ENCODE assay signal across 30 cellular contexts in genomic region chr5:110038297-110038997, GRCh38.
DNase-seq lines count a peak whose midpoint lies in the region; ATAC-seq and TF ChIP-seq lines count a peak whose summit lies in the region.
"Had no signal": no experiment of that assay in that cellular context is flagged by ENCODE, and none has a peak within 500 bp of the region (broad histone marks: within the 10 kb centered on the region; RNA-seq: fewer than 3 reads in every experiment).

No MANE protein-coding gene starts in this region.

- POLR2A ChIA-PET in activated CD4-positive, alpha-beta memory T cell treated with anti-CD3 and anti-CD28 coated beads for 36 hours (lab: Charles Lee), result no interaction called here

- TF ChIP-seq CTCF in DND-41 (IDR thresholded peaks at IDR 0.05; ENCODE audit: borderline replicate concordance, extremely low read depth, low read length, poor library complexity, severe bottlenecking) (no peak), choroid plexus epithelial cell (conservative IDR thresholded peaks at IDR 0.05; ENCODE audit: low read depth, low read length) (no peak)

- H3K9me3 Mint-ChIP-seq in activated CD4-positive, alpha-beta memory T cell treated with anti-CD3 and anti-CD28 coated beads for 36 hours, result peaks cover 12% of the 10 kb centered on the region

- H3K36me3 ChIP-seq in DND-41 (ENCODE audit: insufficient read depth, low read length), result no peaks in the 10 kb centered on the region
- H3K36me3 ChIP-seq: Peyer's patch, sigmoid colon, suprapubic skin, uterus had no signal

- no peak overlapping the region for H3K4me3 ChIP-seq in DND-41 (ENCODE audit: low read depth in 1 of 2, low read length in 2 of 2)
- H3K4me3 ChIP-seq in choroid plexus epithelial cell (ENCODE audit: low read depth, low read length), result no peak overlapping the region
- H3K4me3 ChIP-seq: body of pancreas, hepatocyte, Peyer's patch, sigmoid colon, suprapubic skin, uterus had no signal

- H3K79me2 ChIP-seq in DND-41 (ENCODE audit: insufficient read depth, low read length), result no peaks in the 10 kb centered on the region
- H3K79me2 ChIP-seq: hepatocyte had no signal

- H2AFZ ChIP-seq in DND-41 (ENCODE audit: low read depth, low read length), result no peak overlapping the region; the same call in 1 of the 2 replicates
- H2AFZ ChIP-seq: hepatocyte had no signal

- H3K9ac ChIP-seq in DND-41 (ENCODE audit: low read depth, low read length), result no peak overlapping the region

- peaks cover under 1% of the 10 kb centered on the region for H3K9me3 ChIP-seq in DND-41 (ENCODE audit: insufficient read depth, low read length, severe bottlenecking)
- H3K9me3 ChIP-seq: body of pancreas, Peyer's patch, uterus had no signal

- peaks cover 6% of the 10 kb centered on the region for H3K36me3 Mint-ChIP-seq in activated CD4-positive, alpha-beta memory T cell treated with anti-CD3 and anti-CD28 coated beads for 36 hours
- H3K36me3 Mint-ChIP-seq: stimulated activated naive B cell treated with anti-CD40 and anti-IgM and Interleukin-4, amounts not matched to agents 10 μg/mL and 1 μg/mL and 100 μg/mL, for 72 hours had no signal

- peaks cover 9% of the 10 kb centered on the region for H3K4me1 Mint-ChIP-seq in activated CD4-positive, alpha-beta memory T cell treated with anti-CD3 and anti-CD28 coated beads for 36 hours (ENCODE audit: low read depth)
- H3K4me1 Mint-ChIP-seq: stimulated activated naive B cell treated with anti-CD40 and anti-IgM and Interleukin-4, amounts not matched to agents 10 μg/mL and 1 μg/mL and 100 μg/mL, for 72 hours had no signal

- H3K27ac Mint-ChIP-seq in activated CD4-positive, alpha-beta memory T cell treated with anti-CD3 and anti-CD28 coated beads for 36 hours, result no peak overlapping the region
- H3K27ac Mint-ChIP-seq: activated naive CD4-positive, alpha-beta T cell treated with anti-CD3 and anti-CD28 coated beads, Interleukin-2, amount 50 U/mL, for 72 hours; progenitor cell of endocrine pancreas; stimulated activated naive B cell treated with anti-CD40 and anti-IgM and Interleukin-4, amounts not matched to agents 10 μg/mL and 1 μg/mL and 100 μg/mL, for 72 hours had no signal

- H3K4me2 ChIP-seq in DND-41 (ENCODE audit: insufficient read depth, low read length), result no peak overlapping the region
- H3K4me2 ChIP-seq: hepatocyte had no signal

- no peaks in the 10 kb centered on the region for H3K27me3 Mint-ChIP-seq in activated CD4-positive, alpha-beta memory T cell treated with anti-CD3 and anti-CD28 coated beads for 36 hours
- H3K27me3 Mint-ChIP-seq: progenitor cell of endocrine pancreas; stimulated activated naive B cell treated with anti-CD40 and anti-IgM and Interleukin-4, amounts not matched to agents 10 μg/mL and 1 μg/mL and 100 μg/mL, for 72 hours had no signal

- CTCF ChIA-PET in activated CD4-positive, alpha-beta memory T cell treated with anti-CD3 and anti-CD28 coated beads for 36 hours (lab: Charles Lee), result no interaction called here

- DNase-seq in DND-41 (no peak), OCI-M1 (lab: John Stamatoyannopoulos, UW) (peak; percentile 12), choroid plexus epithelial cell (ENCODE audit: low read depth) (peak; percentile 47), medulla oblongata (ENCODE audit: extremely low spot score) (peak; percentile 7)
- DNase-seq in activated CD4-positive, alpha-beta memory T cell treated with anti-CD3 and anti-CD28 coated beads for 36 hours, result no peak
- DNase-seq in stimulated activated CD4-positive, alpha-beta T cell treated with anti-CD3 and anti-CD28 coated beads, Interleukin-4, amount 100 ng/mL, for 1 hour, result no peak
- DNase-seq: 8988T; activated CD4-positive, alpha-beta T cell treated with anti-CD3 and anti-CD28 coated beads, Interleukin-2, amount 50 U/mL, for 4 hours; activated CD4-positive, CD25-positive, alpha-beta regulatory T cell; body of pancreas; GOT3; IMR-90; mesendoderm; NCI-H1105; NCI-H187 treated with DMSO at 0.1 percent for 48 hours; NCI-H526 treated with DMSO at 0.1 percent for 48 hours; Peyer's patch; SIG-M5; sigmoid colon; stimulated activated naive B cell treated with anti-CD40 and anti-IgM and Interleukin-4, amounts not matched to agents 10 μg/mL and 1 μg/mL and 100 μg/mL, for 72 hours; SW 1271; T1000; uterus had no signal

- H3K4me3 Mint-ChIP-seq in activated CD4-positive, alpha-beta memory T cell treated with anti-CD3 and anti-CD28 coated beads for 36 hours, result no peak overlapping the region
- H3K4me3 Mint-ChIP-seq: stimulated activated naive B cell treated with anti-CD40 and anti-IgM and Interleukin-4, amounts not matched to agents 10 μg/mL and 1 μg/mL and 100 μg/mL, for 72 hours had no signal

- no peaks in the 10 kb centered on the region for H4K20me1 ChIP-seq in DND-41 (ENCODE audit: insufficient read depth, low read length)

- peak; percentile 80 for ATAC-seq in DND-41 (ENCODE audit: insufficient read depth, low read depth)
- no peak for ATAC-seq in activated CD4-positive, CD25-positive, alpha-beta regulatory T cell treated with anti-CD3 and anti-CD28 coated beads, Interleukin-2, amount 50 U/mL, for 24 hours
- ATAC-seq in GM18873 (IDR thresholded peaks at IDR 0.05; ENCODE audit: low FRiP score, unreplicated experiment), result no peak
- ATAC-seq: activated naive CD4-positive, alpha-beta T cell treated with anti-CD3 and anti-CD28 coated beads, Interleukin-2, amount 50 U/mL, for 72 hours; body of pancreas; stimulated activated naive B cell treated with anti-CD40 and anti-IgM and Interleukin-4, amounts not matched to agents 10 μg/mL and 1 μg/mL and 100 μg/mL, for 72 hours had no signal

- H3K27ac ChIP-seq in DND-41 (ENCODE audit: low read length), result no peak overlapping the region
- H3K27ac ChIP-seq: body of pancreas, epithelial cell of prostate, hepatocyte, Peyer's patch, sigmoid colon, suprapubic skin, uterus had no signal

- no peaks in the 10 kb centered on the region for H3K27me3 ChIP-seq in DND-41 (ENCODE audit: insufficient read depth, low read length, poor library complexity)
- H3K27me3 ChIP-seq: body of pancreas, hepatocyte, Peyer's patch, sigmoid colon, uterus had no signal

- intact Hi-C loops in activated CD4-positive, alpha-beta memory T cell treated with anti-CD3 and anti-CD28 coated beads for 36 hours (cut with micrococcal nuclease), result no loop called here

- no peaks in the 10 kb centered on the region for H3K4me1 ChIP-seq in DND-41 (ENCODE audit: insufficient read depth, low read length)
- H3K4me1 ChIP-seq: body of pancreas, Peyer's patch, sigmoid colon, suprapubic skin, uterus had no signal

Comparison
In these comparisons a context has a peak if more than half of its experiments do, and no peak if none do; other contexts are left out.
1. DNase-seq: peak in OCI-M1 (single experiment), choroid plexus epithelial cell (single experiment) and medulla oblongata (single experiment); none in DND-41 (single experiment), activated CD4-positive, alpha-beta memory T cell treated with anti-CD3 and anti-CD28 coated beads for 36 hours (single experiment) and stimulated activated CD4-positive, alpha-beta T cell treated with anti-CD3 and anti-CD28 coated beads, Interleukin-4, amount 100 ng/mL, for 1 hour (single experiment).